8 cellular contexts compared by ENCODE assay signal in the genomic region with DNA sequence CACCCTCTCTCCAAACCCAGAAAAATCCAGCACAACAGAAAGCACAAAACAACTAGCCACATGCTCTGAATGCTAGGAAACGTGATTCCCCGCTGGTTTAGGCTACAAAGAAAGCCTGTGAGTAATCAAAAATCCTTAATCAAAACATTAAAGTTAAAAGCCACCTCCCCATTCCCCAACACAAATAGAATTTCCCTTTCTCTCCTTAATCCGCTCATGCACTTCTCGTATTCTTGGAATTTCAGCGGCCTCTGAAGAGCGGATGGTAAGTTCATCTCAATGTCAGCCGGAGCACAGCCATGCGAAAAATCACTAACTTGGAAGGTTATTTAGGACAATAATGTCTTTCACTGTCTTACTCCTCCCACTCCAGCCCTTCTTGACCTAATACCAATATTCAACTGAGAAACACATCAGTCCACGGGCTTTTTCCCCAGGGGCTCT.
DNase-seq lines count a peak whose midpoint lies in the region; ATAC-seq and TF ChIP-seq lines count a peak whose summit lies in the region.

No MANE protein-coding gene starts in this region.

- 55 to 68% (median 66%) methylated on average over 9 of the region's 9 CpGs for WGBS in spleen, 5 donors

- intact Hi-C loops in spleen (cut with DNase I; ENCODE audit: low total_unique reads), result no loop called here

- TF ChIP-seq POLR2A in spleen (IDR thresholded peaks at IDR 0.05), result no peak

- H3K4me1 ChIP-seq in iPS-20b (ENCODE audit: insufficient read depth, low read length) (peaks cover 18% of the 10 kb centered on the region; the same call in 1 of the 2 replicates), spleen (peaks cover 5 to 52% (median 33%) of the 10 kb centered on the region in 6 donors)

- ATAC-seq in HG03457 (IDR thresholded peaks at IDR 0.05; ENCODE audit: unreplicated experiment), result no peak
- ATAC-seq in GM21381 (IDR thresholded peaks at IDR 0.05; ENCODE audit: unreplicated experiment), result no peak

- H3K27me3 ChIP-seq in iPS-20b (ENCODE audit: insufficient read depth, low read length) (no peaks in the 10 kb centered on the region), spleen (replicated peaks in 1 of 7) (peaks cover 0 to 29% (median 3%) of the 10 kb centered on the region in 7 donors)

- peak overlapping the region; percentile 73; the same call in 1 of the 2 replicates for H3K9ac ChIP-seq in iPS-20b (ENCODE audit: low read depth, low read length)

- DNase-seq in DMS79 treated with DMSO at 0.1 percent for 48 hours (lab: John Stamatoyannopoulos, UW), result peak; percentile 31
- no peak for DNase-seq in DMS79 (lab: John Stamatoyannopoulos, UW)
- peak; percentile 60 for DNase-seq in astrocyte of the spinal cord (ENCODE audit: low read depth, low spot score)
- no peak for DNase-seq in spleen
- DNase-seq in NCI-H1105 (lab: John Stamatoyannopoulos, UW), result no peak

- H3K27ac ChIP-seq in iPS-20b (ENCODE audit: low read length) (no peak overlapping the region), spleen (peak overlapping the region in 7 of 8 donors; percentile 66 to 85 (median 80))

- no peak for TF ChIP-seq CTCF in astrocyte of the spinal cord (IDR thresholded peaks at IDR 0.05; ENCODE audit: low read depth, low read length)
- no peak for TF ChIP-seq CTCF in spleen (IDR thresholded peaks at IDR 0.05 in 8 of 11, conservative IDR thresholded peaks at IDR 0.05 in 3 of 11)

- H3K9me3 ChIP-seq in iPS-20b (ENCODE audit: insufficient read depth, low read depth, low read length), result no peaks in the 10 kb centered on the region
- H3K9me3 ChIP-seq in spleen, result peaks cover 0 to 14% (median 2%) of the 10 kb centered on the region in 8 donors

- H3K36me3 ChIP-seq in iPS-20b (ENCODE audit: insufficient read depth, low read depth, low read length), result no peaks in the 10 kb centered on the region
- no peaks in the 10 kb centered on the region for H3K36me3 ChIP-seq in spleen

- in situ Hi-C loops in astrocyte of the spinal cord (cut with HindIII; ENCODE audit: low sequenced_read_pairs), result no loop called here

- peak overlapping the region; percentile 72 for H3K4me3 ChIP-seq in astrocyte of the spinal cord (ENCODE audit: low read depth, low read length)
- peak overlapping the region; percentile 81 for H3K4me3 ChIP-seq in iPS-20b (ENCODE audit: low read length)
- H3K4me3 ChIP-seq in spleen, result peak overlapping the region; percentile 48 to 78 (median 51)

Comparison
In these comparisons a context has a peak if more than half of its experiments do, and no peak if none do; other contexts are left out.
1. DNase-seq: peak in DMS79 treated with DMSO at 0.1 percent for 48 hours (single experiment) and astrocyte of the spinal cord (single experiment); none in DMS79 (single experiment), spleen (single experiment) and NCI-H1105 (single experiment).
2. Peak in every context shown above with its lines, with median percentiles within 50 percentile points of each other: H3K4me3 ChIP-seq.